Comparison of ENCODE assay signal across 18 cellular contexts in the genomic region with DNA sequence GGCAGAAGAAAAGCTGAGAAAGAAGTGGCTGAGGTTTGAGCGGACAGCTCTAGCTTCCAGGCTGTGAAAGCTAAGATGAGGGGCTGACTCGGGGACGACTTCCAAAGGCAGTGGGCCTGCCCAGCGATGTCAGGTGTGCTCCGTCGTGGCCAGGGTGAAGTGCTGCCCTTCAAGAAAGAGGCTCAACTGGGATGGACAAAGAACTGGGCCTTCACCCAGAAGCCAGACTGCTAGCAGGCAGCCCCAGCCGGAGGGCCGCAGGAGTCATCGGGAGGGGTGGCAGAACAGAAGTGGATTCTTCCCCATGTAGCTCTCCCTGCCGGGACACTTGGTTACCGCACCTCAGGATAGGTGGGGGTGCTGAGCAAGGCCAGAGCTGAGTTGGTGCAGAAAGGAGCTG. TPM values are rescaled to one million over a fixed set of nuclear protein-coding genes. Genes with fewer than 3 reads are reported as not detected.
DNase-seq lines count a peak whose midpoint lies in the region; ATAC-seq, FAIRE-seq and TF ChIP-seq lines count a peak whose summit lies in the region.
"Had no signal": no experiment of that assay in that cellular context is flagged by ENCODE, and none has a peak within 500 bp of the region (broad histone marks: within the 10 kb centered on the region; RNA-seq: fewer than 3 reads in every experiment).

No MANE protein-coding gene starts in this region.

- H3K79me2 ChIP-seq in K562 (ENCODE audit: control insufficient read depth, insufficient read depth, low read length): no peaks in the 10 kb centered on the region

- TF ChIP-seq CTCF in K562 (IDR thresholded peaks at IDR 0.05 in 2 of 3, conservative IDR thresholded peaks at IDR 0.05 in 1 of 3; ENCODE audit: insufficient read depth in 2 of 3, low read depth in 1 of 3, low read length in 3 of 3): peak in 1 of 3 experiments; percentile 22; a peak in 1 of 6 replicates
- TF ChIP-seq CTCF in kidney (IDR thresholded peaks at IDR 0.05; ENCODE audit: borderline replicate concordance, extremely low read depth, insufficient read depth): no peak
- TF ChIP-seq CTCF in psoas muscle (IDR thresholded peaks at IDR 0.05): no peak

- no peaks in the 10 kb centered on the region for H3K36me3 ChIP-seq in K562 (ENCODE audit: control insufficient read depth, insufficient read depth, low read length)
- no peaks in the 10 kb centered on the region for H3K36me3 ChIP-seq in kidney (ENCODE audit: control insufficient read depth in 1 of 2, insufficient read depth in 2 of 2, low read length in 2 of 2)
- H3K36me3 ChIP-seq in psoas muscle (ENCODE audit: insufficient read depth in 1 of 2, low read depth in 1 of 2): no peaks in the 10 kb centered on the region
- H3K36me3 ChIP-seq: HAP-1 had no signal

- no peaks in the 10 kb centered on the region; the same call in none of the 2 replicates for H4K20me1 ChIP-seq in K562 (replicated peaks; ENCODE audit: control insufficient read depth, insufficient read depth, low read length)

- intact Hi-C loops in K562 (cut with micrococcal nuclease): no loop called here
- intact Hi-C loops in kidney (cut with DNase I): no loop called here
- intact Hi-C loops in psoas muscle (cut with DNase I): no loop called here

- H3K4me2 ChIP-seq in K562 (ENCODE audit: insufficient read depth, low read length): no peak overlapping the region
- H3K4me2 ChIP-seq: KMS-11, PC-9 had no signal

- peak in 9 of 14 donors; percentile 12 to 79 (median 29) for DNase-seq in C1 segment of cervical spinal cord (lab: John Stamatoyannopoulos, UW)
- no peak for DNase-seq in K562 (ENCODE audit: extremely low read depth in 1 of 4, low spot score in 3 of 4)
- DNase-seq in kidney: peak; percentile 60
- DNase-seq in psoas muscle: no peak
- DNase-seq in NCI-H774 (lab: John Stamatoyannopoulos, UW): no peak
- DNase-seq: Calu3; CD4-positive, alpha-beta memory T cell; NCI-H1092; NCI-H146; NCI-H2081; NCI-H510A; PC-9 had no signal

- FAIRE-seq in K562 (lab: Jason Lieb, UNC): no peak
- FAIRE-seq in kidney (lab: Jason Lieb, UNC): no peak

- POLR2A ChIA-PET in K562 (lab: Yijun Ruan, JAX): interaction anchor here (0.5 to 1.2 kb wide), 7 partner anchors 13 to 388 kb away, joined by 3 to 4 read pairs (median 3); a partner anchor contains a TSS

- H3K4me1 ChIP-seq in K562 (replicated peaks in 1 of 2; ENCODE audit: control insufficient read depth in 2 of 2, insufficient read depth in 2 of 2, low read length in 2 of 2): peaks cover 0 to 26% of the 10 kb centered on the region in 2 experiments; a peak in 3 of 5 replicates
- H3K4me1 ChIP-seq in kidney (ENCODE audit: control insufficient read depth in 1 of 2, insufficient read depth in 1 of 2, low read depth in 1 of 2, low read length in 2 of 2): peaks cover 0 to 3% of the 10 kb centered on the region in 2 donors
- peaks cover 19% of the 10 kb centered on the region for H3K4me1 ChIP-seq in psoas muscle
- H3K4me1 ChIP-seq: HAP-1 had no signal

- in situ Hi-C loops in K562 (cut with MboI): no loop called here

- H3K4me3 ChIP-seq in K562 (no peak overlapping the region), kidney (ENCODE audit: low read length in 2 of 2) (no peak overlapping the region), psoas muscle (peak overlapping the region; percentile 11)
- H3K4me3 ChIP-seq: HAP-1, PC-9 had no signal

- ATAC-seq in K562: no peak; the same call in 2 of the 3 replicates
- peak in 1 of 4 donors; percentile 52 for ATAC-seq in psoas muscle
- no peak for ATAC-seq in HG02678 (IDR thresholded peaks at IDR 0.05; ENCODE audit: unreplicated experiment)
- ATAC-seq in HG02938 (IDR thresholded peaks at IDR 0.05; ENCODE audit: unreplicated experiment): no peak

- CTCF ChIA-PET in K562 (lab: Yijun Ruan, JAX; ENCODE audit: low intra/inter-chr PET ratio): interaction anchor here (0.5 kb wide), 1 partner anchor 11 kb away, joined by 4 read pairs; no protein-coding TSS in a partner anchor

- WGBS in K562 (ENCODE audit: insufficient coverage, low coverage, missing lambda C conversion rate): 6% methylated on average over 11 of the region's 11 CpGs
- WGBS in psoas muscle, 3 donors: 36 to 74% (median 39%) methylated on average over 11 of the region's 11 CpGs

- no TSS peak for BruUV-seq in K562 (replicated peaks; lab: Mats Ljungman, UMichigan)

- TF ChIP-seq EP300 in K562 (IDR thresholded peaks at IDR 0.05; ENCODE audit: low read length): no peak

- peaks cover 66 to 97% of the 10 kb centered on the region in 2 experiments for H3K27me3 ChIP-seq in K562 (ENCODE audit: control insufficient read depth in 2 of 2, insufficient read depth in 2 of 2, low read length in 2 of 2)
- no peaks in the 10 kb centered on the region for H3K27me3 ChIP-seq in psoas muscle (ENCODE audit: insufficient read depth in 3 of 3, low read length in 2 of 3)

- TF ChIP-seq RAD21 in K562 (CRISPR knock-in tag; conservative IDR thresholded peaks at IDR 0.05 in 1 of 2, IDR thresholded peaks at IDR 0.05 in 1 of 2): no peak

- H3K27ac ChIP-seq in K562 (ENCODE audit: extremely low read depth, low read depth, low read length) (no peak overlapping the region), kidney (ENCODE audit: low read depth in 2 of 2, low read length in 2 of 2) (no peak overlapping the region), psoas muscle (peak overlapping the region; percentile 87)
- H3K27ac ChIP-seq: KMS-11, PC-9 had no signal

- H2AFZ ChIP-seq in K562 (ENCODE audit: low read depth, low read length): no peak overlapping the region
- H2AFZ ChIP-seq: PC-9 had no signal

- H3K9ac ChIP-seq in K562 (ENCODE audit: insufficient read depth in 1 of 2, low read depth in 2 of 2, low read length in 2 of 2): peak overlapping the region in 1 of 2 experiments; percentile 39; a peak in 2 of 4 replicates
- H3K9ac ChIP-seq in kidney (ENCODE audit: low read length in 2 of 2): no peak overlapping the region
- H3K9ac ChIP-seq: KMS-11 had no signal

- no peak for TF ChIP-seq POLR2A in K562 (conservative IDR thresholded peaks at IDR 0.05)

- H3K9me3 ChIP-seq in K562 (replicated peaks; ENCODE audit: control insufficient read depth, insufficient read depth, low read depth, low read length) (no peaks in the 10 kb centered on the region), kidney (ENCODE audit: control insufficient read depth in 1 of 2, low read length in 2 of 2) (no peaks in the 10 kb centered on the region), psoas muscle (no peaks in the 10 kb centered on the region)
- H3K9me3 ChIP-seq: HAP-1 had no signal

- H3K9me1 ChIP-seq in K562 (ENCODE audit: control insufficient read depth, insufficient read depth, low read length): peaks cover 5% of the 10 kb centered on the region

RNA-seq across cellular contexts. Expression of a gene that starts 13.1 kb away (rescaled TPM):
- total RNA-seq in K562 (2011; cell fraction: chromatin; rRNA removed; ENCODE audit: low replicate concordance): 285 and 425 TPM in 2 replicates
- 250 and 265 TPM in 2 replicates for total RNA-seq in K562 (2011; cell fraction: nucleolus; rRNA removed)
- total RNA-seq in K562 (2011; cell fraction: nucleoplasm; rRNA removed): 278 and 337 TPM in 2 replicates
- total RNA-seq in K562 (2014; rRNA removed) (256 and 318 TPM in 2 replicates), K562 (2014; rRNA removed; fragmentation: Illumina TruSeq; extraction: Trizol) (124 and 145 TPM in 2 replicates), K562 (2015; rRNA removed; fragmentation: Illumina TruSeq; extraction: Trizol) (192 and 196 TPM in 2 replicates), K562 (2021) (199 and 209 TPM in 2 replicates), kidney (81.2 TPM), psoas muscle (10 to 100 TPM; 56.3 to 95.5 (median 83.0) TPM)
- polyA plus RNA-seq in K562 (2011; rRNA removed) (199 and 308 TPM in 2 replicates), K562 (2014; fragmentation: Illumina TruSeq; extraction: Trizol) (274 and 284 TPM in 2 replicates), K562 (2014; fragmentation: Nextera tagmentation; extraction: Ambion mirVana) (100 to 1,000 TPM in 1 of 2 experiments, 10 to 100 TPM in 1; 71.5 to 116 TPM), K562 (2014; rRNA removed) (152 and 181 TPM in 2 replicates), kidney (ENCODE audit: insufficient read depth, low read depth, low replicate concordance) (136 TPM), psoas muscle (100 to 1,000 TPM; 118 to 200 (median 181) TPM)
- 331 and 334 TPM in 2 replicates for polyA plus RNA-seq in K562 (2011; cell fraction: cytosol; rRNA removed)
- polyA plus RNA-seq in K562 (2011; cell fraction: nucleus; rRNA removed): 250 and 306 TPM in 2 replicates
- polyA plus RNA-seq in K562 (2012): 186 and 201 TPM in 2 replicates
- polyA minus RNA-seq in K562 (2011; rRNA and poly(A)+ RNA removed): 268 and 286 TPM in 2 replicates
- 204 and 250 TPM in 2 replicates for polyA minus RNA-seq in K562 (2011; cell fraction: cytosol; rRNA and poly(A)+ RNA removed)
- polyA minus RNA-seq in K562 (2011; cell fraction: nucleus; rRNA and poly(A)+ RNA removed): 102 and 172 TPM in 2 replicates

RNA-seq across cellular contexts. Expression of a gene that starts 41.3 kb away (rescaled TPM):
- total RNA-seq in K562 (2011; cell fraction: chromatin; rRNA removed; ENCODE audit: low replicate concordance): 1.2 and 1.5 TPM in 2 replicates
- total RNA-seq in K562 (2011; cell fraction: nucleolus; rRNA removed): 0.83 and 1.1 TPM in 2 replicates
- total RNA-seq in K562 (2011; cell fraction: nucleoplasm; rRNA removed): 0.84 and 1.6 TPM in 2 replicates
- total RNA-seq in K562 (2014; rRNA removed): 0.45 TPM in 1 of 2 replicates, not detected in the other
- not detected in 2 replicates for total RNA-seq in K562 (2014; rRNA removed; fragmentation: Illumina TruSeq; extraction: Trizol)
- 0.60 TPM in 1 of 2 replicates, not detected in the other for total RNA-seq in K562 (2015; rRNA removed; fragmentation: Illumina TruSeq; extraction: Trizol)
- 0.29 and 0.34 TPM in 2 replicates for total RNA-seq in K562 (2021)
- 0.08 and 0.09 TPM in 2 replicates for polyA plus RNA-seq in K562 (2011; rRNA removed)
- 0.06 TPM in 1 of 2 replicates, not detected in the other for polyA plus RNA-seq in K562 (2011; cell fraction: cytosol; rRNA removed)
- 0.35 and 0.75 TPM in 2 replicates for polyA plus RNA-seq in K562 (2011; cell fraction: nucleus; rRNA removed)
- polyA plus RNA-seq in K562 (2012): 0.51 and 0.53 TPM in 2 replicates
- polyA plus RNA-seq in K562 (2014; fragmentation: Illumina TruSeq; extraction: Trizol): 0.15 TPM in 1 of 2 replicates, not detected in the other
- polyA plus RNA-seq in K562 (2014; fragmentation: Nextera tagmentation; extraction: Ambion mirVana): not detected
- polyA plus RNA-seq in K562 (2014; rRNA removed): 0.16 and 0.19 TPM in 2 replicates
- polyA minus RNA-seq in K562 (2011; rRNA and poly(A)+ RNA removed): 0.21 TPM in 1 of 2 replicates, not detected in the other
- polyA minus RNA-seq in K562 (2011; cell fraction: cytosol; rRNA and poly(A)+ RNA removed): not detected in 2 replicates
- polyA minus RNA-seq in K562 (2011; cell fraction: nucleus; rRNA and poly(A)+ RNA removed): 0.22 TPM in 1 of 2 replicates, not detected in the other
- 1.2 TPM for total RNA-seq in kidney
- polyA plus RNA-seq in kidney (ENCODE audit: insufficient read depth, low read depth, low replicate concordance): 0.73 TPM
- under 1 TPM in 1 of 4 donors, not detected in 3; 0.88 TPM for total RNA-seq in psoas muscle
- polyA plus RNA-seq in psoas muscle: under 1 TPM in 2 of 3 donors, not detected in 1; 0.16 to 0.18 TPM
- total RNA-seq: MCF 10A, PC-9, SK-MEL-5 had no signal

Comparison
In these comparisons a context has a peak if more than half of its experiments do, and no peak if none do; other contexts are left out.
1. DNase-seq: peak in C1 segment of cervical spinal cord (9 of 14) and kidney (single experiment); none in K562 (0 of 4), psoas muscle (0 of 2) and NCI-H774 (single experiment).